Comparison of ENCODE assay signal across 10 cellular contexts in the genomic region with DNA sequence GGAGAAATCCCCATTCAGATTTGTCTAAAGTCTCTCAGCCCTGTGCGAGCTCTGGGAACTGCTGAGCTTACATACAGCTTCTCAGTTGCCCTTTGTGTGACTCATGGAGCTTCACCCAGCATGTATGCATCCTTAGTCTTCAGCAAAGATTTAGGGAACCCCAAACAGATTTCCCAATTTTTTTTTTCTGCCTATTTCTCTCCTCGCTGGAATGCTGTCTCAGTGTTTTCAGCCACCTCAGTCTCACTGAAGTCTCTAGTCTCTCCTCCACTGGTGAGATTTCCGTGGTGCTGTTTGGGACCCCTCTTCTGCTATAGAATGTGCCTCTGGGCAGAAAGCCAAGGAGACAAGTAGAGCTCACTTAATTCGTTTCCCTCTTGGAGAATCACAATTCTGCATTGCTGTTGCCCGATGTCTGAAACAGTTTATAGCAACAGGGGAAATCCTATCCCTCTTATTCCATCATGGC. TPM values are rescaled to one million over a fixed set of nuclear protein-coding genes. Genes with fewer than 3 reads are reported as not detected.
DNase-seq lines count a peak whose midpoint lies in the region; ATAC-seq and TF ChIP-seq lines count a peak whose summit lies in the region.
"Had no signal": no experiment of that assay in that cellular context is flagged by ENCODE, and none has a peak within 500 bp of the region (broad histone marks: within the 10 kb centered on the region; RNA-seq: fewer than 3 reads in every experiment).

No MANE protein-coding gene starts in this region.

- peaks cover 26% of the 10 kb centered on the region for H4K20me1 ChIP-seq in GM23338 (replicated peaks; ENCODE audit: insufficient read depth)

- H3K27ac ChIP-seq in GM23338 (ENCODE audit: low read depth) (peak overlapping the region; percentile 63), tibial nerve (no peak overlapping the region)

- H3K27me3 ChIP-seq in GM23338 (ENCODE audit: insufficient read depth) (no peaks in the 10 kb centered on the region), tibial nerve (no peaks in the 10 kb centered on the region)

- TF ChIP-seq EP300 in tibial nerve (IDR thresholded peaks at IDR 0.05) = no peak

- no peak overlapping the region for H3K27ac Mint-ChIP-seq in GM23338
- H3K27ac Mint-ChIP-seq in natural killer cell = peak overlapping the region in 1 of 2 donors; percentile 19
- H3K27ac Mint-ChIP-seq: activated T-helper 1 cell treated with anti-CD3 and anti-CD28 coated beads, Interleukin-12 subunit alpha, Interleukin-12 subunit beta, Interleukin-2, Interleukin-4 antibody, amounts not matched to agents 30 ng/mL and 10 ng/mL and 1 ng/mL, durations not matched to agents 14 hours and 24 hours and 36 hours had no signal

- H3F3A ChIP-seq in GM23338 (replicated peaks; ENCODE audit: low read depth) = peaks cover 4% of the 10 kb centered on the region; the same call in 1 of the 2 replicates

- H3K4me3 ChIP-seq in GM23338 (no peak overlapping the region), tibial nerve (no peak overlapping the region)

- peaks cover 4% of the 10 kb centered on the region; the same call in 2 of the 3 replicates for H3K4me1 Mint-ChIP-seq in GM23338
- H3K4me1 Mint-ChIP-seq in natural killer cell = peaks cover 12 to 21% of the 10 kb centered on the region in 2 donors

- H3K27me3 Mint-ChIP-seq in GM23338 (ENCODE audit: insufficient read depth, low read depth, poor library complexity) (peaks cover 5% of the 10 kb centered on the region), natural killer cell (ENCODE audit: low read depth in 2 of 2) (no peaks in the 10 kb centered on the region)

- H3K36me3 Mint-ChIP-seq in GM23338 (ENCODE audit: low read depth) = peaks cover 18% of the 10 kb centered on the region; the same call in 2 of the 3 replicates
- H3K36me3 Mint-ChIP-seq in natural killer cell = peaks cover 14% of the 10 kb centered on the region

- TF ChIP-seq POLR2A in tibial nerve (IDR thresholded peaks at IDR 0.05) = no peak

- H2AFZ ChIP-seq in GM23338 = no peak overlapping the region

- peaks cover 0 to 25% (median 3%) of the 10 kb centered on the region in 4 donors for H3K9me3 ChIP-seq in tibial nerve

- no peak for DNase-seq in GM23338 (ENCODE audit: low spot score)
- peak; percentile 61 to 64 for DNase-seq in NCI-H446 (lab: John Stamatoyannopoulos, UW)
- peak; percentile 43 for DNase-seq in dermis blood vessel endothelial cell
- DNase-seq in renal cortical epithelial cell (ENCODE audit: low read depth) = peak; percentile 15
- DNase-seq in natural killer cell = no peak
- DNase-seq in tibial nerve (ENCODE audit: low spot score in 2 of 2) = no peak
- DNase-seq: NCI-H1694 had no signal

- intact Hi-C loops in natural killer cell (cut with micrococcal nuclease) = no loop called here

- H3K4me2 ChIP-seq in GM23338 = no peak overlapping the region

- peaks cover 76% of the 10 kb centered on the region for H3K79me2 ChIP-seq in GM23338 (replicated peaks; ENCODE audit: insufficient read depth)

- H3K4me3 Mint-ChIP-seq in GM23338 (no peak overlapping the region), natural killer cell (no peak overlapping the region)
- H3K4me3 Mint-ChIP-seq: activated T-helper 1 cell treated with anti-CD3 and anti-CD28 coated beads, Interleukin-12 subunit alpha, Interleukin-12 subunit beta, Interleukin-2, Interleukin-4 antibody, amounts not matched to agents 30 ng/mL and 10 ng/mL and 1 ng/mL, durations not matched to agents 14 hours and 24 hours and 36 hours had no signal

- H3K9me3 Mint-ChIP-seq in GM23338 (no peaks in the 10 kb centered on the region), natural killer cell (peaks cover 3% of the 10 kb centered on the region in 2 donors)

- WGBS in tibial nerve, 2 donors = 25 to 27% methylated on average over 5 of the region's 5 CpGs

- H3K4me1 ChIP-seq in GM23338 (ENCODE audit: insufficient read depth) = no peaks in the 10 kb centered on the region; the same call in 1 of the 2 replicates
- peaks cover 0 to 20% (median 0%) of the 10 kb centered on the region in 4 donors for H3K4me1 ChIP-seq in tibial nerve

- H3K9me2 ChIP-seq in GM23338 (ENCODE audit: insufficient read depth) = no peaks in the 10 kb centered on the region

- TF ChIP-seq CTCF in GM23338 (conservative IDR thresholded peaks at IDR 0.05; ENCODE audit: low read depth in 2 of 2) = no peak
- no peak for TF ChIP-seq CTCF in natural killer cell (IDR thresholded peaks at IDR 0.05)
- no peak for TF ChIP-seq CTCF in tibial nerve (IDR thresholded peaks at IDR 0.05)

- H3K36me3 ChIP-seq in GM23338 (ENCODE audit: insufficient read depth) = peaks cover 7% of the 10 kb centered on the region
- H3K36me3 ChIP-seq in tibial nerve = peaks cover 0 to 38% (median 4%) of the 10 kb centered on the region in 3 donors

- peak; percentile 43; the same call in 2 of the 3 replicates for ATAC-seq in GM23338
- no peak for ATAC-seq in natural killer cell
- no peak for ATAC-seq in GM19324 (IDR thresholded peaks at IDR 0.05; ENCODE audit: low FRiP score, unreplicated experiment)
- ATAC-seq in GM19395 (IDR thresholded peaks at IDR 0.05; ENCODE audit: unreplicated experiment) = no peak

TF ChIP-seq in GM23338, 12 proteins besides CTCF, POLR2A, EP300 and RAD21:
- TF ChIP-seq, protein P1, sequence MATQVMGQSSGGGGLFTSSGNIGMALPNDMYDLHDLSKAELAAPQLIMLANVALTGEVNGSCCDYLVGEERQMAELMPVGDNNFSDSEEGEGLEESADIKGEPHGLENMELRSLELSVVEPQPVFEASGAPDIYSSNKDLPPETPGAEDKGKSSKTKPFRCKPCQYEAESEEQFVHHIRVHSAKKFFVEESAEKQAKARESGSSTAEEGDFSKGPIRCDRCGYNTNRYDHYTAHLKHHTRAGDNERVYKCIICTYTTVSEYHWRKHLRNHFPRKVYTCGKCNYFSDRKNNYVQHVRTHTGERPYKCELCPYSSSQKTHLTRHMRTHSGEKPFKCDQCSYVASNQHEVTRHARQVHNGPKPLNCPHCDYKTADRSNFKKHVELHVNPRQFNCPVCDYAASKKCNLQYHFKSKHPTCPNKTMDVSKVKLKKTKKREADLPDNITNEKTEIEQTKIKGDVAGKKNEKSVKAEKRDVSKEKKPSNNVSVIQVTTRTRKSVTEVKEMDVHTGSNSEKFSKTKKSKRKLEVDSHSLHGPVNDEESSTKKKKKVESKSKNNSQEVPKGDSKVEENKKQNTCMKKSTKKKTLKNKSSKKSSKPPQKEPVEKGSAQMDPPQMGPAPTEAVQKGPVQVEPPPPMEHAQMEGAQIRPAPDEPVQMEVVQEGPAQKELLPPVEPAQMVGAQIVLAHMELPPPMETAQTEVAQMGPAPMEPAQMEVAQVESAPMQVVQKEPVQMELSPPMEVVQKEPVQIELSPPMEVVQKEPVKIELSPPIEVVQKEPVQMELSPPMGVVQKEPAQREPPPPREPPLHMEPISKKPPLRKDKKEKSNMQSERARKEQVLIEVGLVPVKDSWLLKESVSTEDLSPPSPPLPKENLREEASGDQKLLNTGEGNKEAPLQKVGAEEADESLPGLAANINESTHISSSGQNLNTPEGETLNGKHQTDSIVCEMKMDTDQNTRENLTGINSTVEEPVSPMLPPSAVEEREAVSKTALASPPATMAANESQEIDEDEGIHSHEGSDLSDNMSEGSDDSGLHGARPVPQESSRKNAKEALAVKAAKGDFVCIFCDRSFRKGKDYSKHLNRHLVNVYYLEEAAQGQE (IDR thresholded peaks at IDR 0.05; ENCODE audit: unreplicated experiment) = no peak
- TF ChIP-seq, protein P2, sequence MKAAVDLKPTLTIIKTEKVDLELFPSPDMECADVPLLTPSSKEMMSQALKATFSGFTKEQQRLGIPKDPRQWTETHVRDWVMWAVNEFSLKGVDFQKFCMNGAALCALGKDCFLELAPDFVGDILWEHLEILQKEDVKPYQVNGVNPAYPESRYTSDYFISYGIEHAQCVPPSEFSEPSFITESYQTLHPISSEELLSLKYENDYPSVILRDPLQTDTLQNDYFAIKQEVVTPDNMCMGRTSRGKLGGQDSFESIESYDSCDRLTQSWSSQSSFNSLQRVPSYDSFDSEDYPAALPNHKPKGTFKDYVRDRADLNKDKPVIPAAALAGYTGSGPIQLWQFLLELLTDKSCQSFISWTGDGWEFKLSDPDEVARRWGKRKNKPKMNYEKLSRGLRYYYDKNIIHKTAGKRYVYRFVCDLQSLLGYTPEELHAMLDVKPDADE (IDR thresholded peaks at IDR 0.05) = no peak
- no peak for TF ChIP-seq ZNF331 (CRISPR knock-in tag; IDR thresholded peaks at IDR 0.05; ENCODE audit: low read depth)

RNA-seq across cellular contexts. Expression of a gene that starts 28.1 kb away (rescaled TPM):
- 45.2 and 52.1 TPM in 2 replicates for total RNA-seq in GM23338 (2014; rRNA removed; shearing (Covaris generic))
- polyA plus RNA-seq in GM23338 (2016; fragmentation: Nextera tagmentation; extraction: Ambion mirVana) = 13.2 and 15.2 TPM in 2 replicates
- total RNA-seq in dermis blood vessel endothelial cell (83.7 and 93.6 TPM in 2 replicates), renal cortical epithelial cell (75.7 and 91.6 TPM in 2 replicates), natural killer cell (10 to 100 TPM; 26.0 to 36.0 (median 33.3) TPM), tibial nerve (10 to 100 TPM; 41.4 to 52.0 (median 49.5) TPM)

RNA-seq across cellular contexts. Expression of a gene that starts 43.5 kb away (rescaled TPM):
- 69.7 and 72.2 TPM in 2 replicates for total RNA-seq in GM23338 (2014; rRNA removed; shearing (Covaris generic))
- 27.5 and 28.6 TPM in 2 replicates for polyA plus RNA-seq in GM23338 (2016; fragmentation: Nextera tagmentation; extraction: Ambion mirVana)
- total RNA-seq in dermis blood vessel endothelial cell (34.4 and 50.3 TPM in 2 replicates), renal cortical epithelial cell (43.1 and 67.9 TPM in 2 replicates), natural killer cell (10 to 100 TPM; 48.6 to 59.0 (median 52.8) TPM), tibial nerve (10 to 100 TPM; 30.3 to 39.3 (median 33.5) TPM)

RNA-seq across cellular contexts. Expression of a gene that starts 49.0 kb away (rescaled TPM):
- 8.6 and 8.7 TPM in 2 replicates for total RNA-seq in GM23338 (2014; rRNA removed; shearing (Covaris generic))
- polyA plus RNA-seq in GM23338 (2016; fragmentation: Nextera tagmentation; extraction: Ambion mirVana) = 35.2 and 39.7 TPM in 2 replicates
- total RNA-seq in dermis blood vessel endothelial cell (10.8 and 16.8 TPM in 2 replicates), renal cortical epithelial cell (6.9 and 12.7 TPM in 2 replicates), natural killer cell (10 to 100 TPM; 19.3 to 30.6 (median 19.8) TPM), tibial nerve (10 to 100 TPM in 1 of 4 donors, 1 to 10 TPM in 3; 2.7 to 12.0 (median 6.2) TPM)

RNA-seq across cellular contexts. Expression of a gene that starts 54.1 kb away (rescaled TPM):
- 3.5 and 3.8 TPM in 2 replicates for total RNA-seq in GM23338 (2014; rRNA removed; shearing (Covaris generic))
- 1.7 and 2.5 TPM in 2 replicates for polyA plus RNA-seq in GM23338 (2016; fragmentation: Nextera tagmentation; extraction: Ambion mirVana)
- total RNA-seq in dermis blood vessel endothelial cell = 1.0 and 1.2 TPM in 2 replicates
- total RNA-seq in renal cortical epithelial cell = 0.87 and 2.1 TPM in 2 replicates
- 1 to 10 TPM; 1.8 to 3.5 (median 3.3) TPM for total RNA-seq in natural killer cell
- total RNA-seq in tibial nerve = 1 to 10 TPM; 2.4 to 4.7 (median 3.7) TPM

RNA-seq across cellular contexts. Expression of a gene that starts 57.5 kb away (rescaled TPM):
- not detected in 2 replicates for total RNA-seq in GM23338 (2014; rRNA removed; shearing (Covaris generic))
- 0.21 and 0.42 TPM in 2 replicates for polyA plus RNA-seq in GM23338 (2016; fragmentation: Nextera tagmentation; extraction: Ambion mirVana)
- not detected in 2 replicates for total RNA-seq in dermis blood vessel endothelial cell
- total RNA-seq in renal cortical epithelial cell = not detected in 2 replicates
- not detected for total RNA-seq in natural killer cell
- total RNA-seq in tibial nerve = not detected
- total RNA-seq: activated T-helper 1 cell treated with anti-CD3 and anti-CD28 coated beads, Interleukin-12 subunit alpha, Interleukin-12 subunit beta, Interleukin-2, Interleukin-4 antibody, amounts not matched to agents 30 ng/mL and 10 ng/mL and 1 ng/mL, durations not matched to agents 14 hours and 24 hours and 36 hours had no signal

Comparison
In these comparisons a context has a peak if more than half of its experiments do, and no peak if none do; other contexts are left out.
1. DNase-seq: peak in NCI-H446 (2 of 2), dermis blood vessel endothelial cell (single experiment) and renal cortical epithelial cell (single experiment); none in GM23338 (single experiment), natural killer cell (single experiment) and tibial nerve (0 of 2).